Comparison of ENCODE assay signal across 15 cellular contexts in genomic region chr12:19453961-19454360, GRCh38. TPM values are rescaled to one million over a fixed set of nuclear protein-coding genes. Genes with fewer than 3 reads are reported as not detected.
DNase-seq lines count a peak whose midpoint lies in the region; ATAC-seq, FAIRE-seq and TF ChIP-seq lines count a peak whose summit lies in the region.
"Had no signal": no experiment of that assay in that cellular context is flagged by ENCODE, and none has a peak within 500 bp of the region (broad histone marks: within the 10 kb centered on the region; RNA-seq: fewer than 3 reads in every experiment).

No MANE protein-coding gene starts in this region.

- H3K4me3 Mint-ChIP-seq in CD8-positive, alpha-beta memory T cell, result peak overlapping the region in 4 of 7 donors; percentile 3 to 24 (median 14)
- no peak overlapping the region for H3K4me3 Mint-ChIP-seq in nephron

- H3K23ac ChIP-seq in H1 (ENCODE audit: insufficient read length), result no peak overlapping the region

- peak overlapping the region; percentile 55; the same call in 1 of the 2 replicates for H2BK5ac ChIP-seq in H1 (ENCODE audit: low read depth, low read length)

- H3K36me3 Mint-ChIP-seq in CD8-positive, alpha-beta memory T cell, result peaks cover 0 to 24% (median 10%) of the 10 kb centered on the region in 3 donors
- peaks cover 46% of the 10 kb centered on the region for H3K36me3 Mint-ChIP-seq in nephron (ENCODE audit: low read depth)

- H3K56ac ChIP-seq in H1 (replicated peaks; ENCODE audit: insufficient read length, low read depth, low read length), result no peak overlapping the region

- CTCF ChIA-PET in CD8-positive, alpha-beta memory T cell (lab: Charles Lee), result no interaction called here
- CTCF ChIA-PET in H1 (lab: Charles Lee; ENCODE audit: partially characterized antibody), result interaction anchor here (0.6 kb wide), 2 partner anchors 112 to 502 kb away, joined by 3 to 5 read pairs; no protein-coding TSS in a partner anchor

- no peaks in the 10 kb centered on the region for H3K36me3 ChIP-seq in CD8-positive, alpha-beta memory T cell (ENCODE audit: insufficient read depth, low read length)
- H3K36me3 ChIP-seq in H1 (ENCODE audit: control insufficient read depth in 2 of 4, insufficient read depth in 4 of 4, low read length in 3 of 4), result peaks cover 3 to 16% (median 4%) of the 10 kb centered on the region in 4 experiments; a peak in 5 of 8 replicates

- H3K9me3 Mint-ChIP-seq in CD8-positive, alpha-beta memory T cell, result no peaks in the 10 kb centered on the region
- H3K9me3 Mint-ChIP-seq in nephron, result no peaks in the 10 kb centered on the region

- no peak for ATAC-seq in HG02798 (IDR thresholded peaks at IDR 0.05; ENCODE audit: poor library complexity, unreplicated experiment)
- ATAC-seq in HG03457 (IDR thresholded peaks at IDR 0.05; ENCODE audit: unreplicated experiment), result no peak

- no peak for TF ChIP-seq EP300 in H1 (IDR thresholded peaks at IDR 0.05; ENCODE audit: borderline replicate concordance in 1 of 2, low read depth in 2 of 2, low read length in 2 of 2)

- FAIRE-seq in H1 (lab: Jason Lieb, UNC), result no peak
- FAIRE-seq: GM12892, GM19239 had no signal

- peaks cover 6% of the 10 kb centered on the region; the same call in 1 of the 2 replicates for H3K79me1 ChIP-seq in H1 (ENCODE audit: low read depth, low read length)

- H3K27ac ChIP-seq in CD8-positive, alpha-beta memory T cell (ENCODE audit: low read depth, low read length), result no peak overlapping the region
- no peak overlapping the region for H3K27ac ChIP-seq in H1 (ENCODE audit: low read depth, low read length)

- no peaks in the 10 kb centered on the region for H3K9me3 ChIP-seq in CD8-positive, alpha-beta memory T cell (ENCODE audit: low read length)
- no peaks in the 10 kb centered on the region for H3K9me3 ChIP-seq in H1 (ENCODE audit: insufficient read depth in 2 of 2, low read depth in 1 of 2, low read length in 1 of 2)

- H2BK15ac ChIP-seq in H1 (ENCODE audit: low read length), result no peak overlapping the region

- no peaks in the 10 kb centered on the region for H3K23me2 ChIP-seq in H1 (ENCODE audit: low read depth, low read length)

- POLR2A ChIA-PET in CD8-positive, alpha-beta memory T cell (lab: Charles Lee), result no interaction called here
- POLR2A ChIA-PET in H1 (lab: Charles Lee; ENCODE audit: partially characterized antibody), result interaction anchor here (0.8 to 1.4 kb wide), 2 partner anchors 10 to 18 kb away, joined by 3 read pairs; no protein-coding TSS in a partner anchor

- peaks cover 87 to 100% of the 10 kb centered on the region in 2 experiments for H3K79me2 ChIP-seq in H1 (ENCODE audit: control insufficient read depth in 1 of 2, insufficient read depth in 2 of 2, low read length in 2 of 2)

- TF ChIP-seq RAD21 in H1 (IDR thresholded peaks at IDR 0.05 in 1 of 2, conservative IDR thresholded peaks at IDR 0.05 in 1 of 2; ENCODE audit: low read depth in 2 of 2, low read length in 2 of 2), result no peak

- WGBS in H1 (ENCODE audit: extremely low coverage in 1 of 2, insufficient coverage in 1 of 2, insufficient read length in 1 of 2, insufficient replicate concordance in 2 of 2, low coverage in 1 of 2, low lambda C conversion rate in 2 of 2, missing lambda C conversion rate in 1 of 2), 2 experiments, result 92% methylated on average over 7 of the region's 7 CpGs; no CpG with 5 or more reads in 1 of the 2 experiments

- no peak for DNase-seq in CD8-positive, alpha-beta memory T cell
- DNase-seq in LHCN-M2 (ENCODE audit: low read depth), result peak; percentile 50
- DNase-seq in H1 (ENCODE audit: low read depth in 1 of 2, low spot score in 2 of 2), result no peak
- no peak for DNase-seq in C1 segment of cervical spinal cord (lab: John Stamatoyannopoulos, UW)
- DNase-seq: COR-L47, DMS53, NCI-H1436, NCI-H2081 treated with DMSO at 0.1 percent for 48 hours, NCI-H2227 treated with DMSO at 0.1 percent for 48 hours, NCI-H526 treated with DMSO at 0.1 percent for 48 hours had no signal

- H3K18ac ChIP-seq in H1 (ENCODE audit: extremely low read depth, low read length), result no peak overlapping the region

- peaks cover 28 to 43% of the 10 kb centered on the region in 2 experiments for H4K20me1 ChIP-seq in H1 (replicated peaks in 1 of 2; ENCODE audit: control insufficient read depth in 1 of 2, insufficient read depth in 2 of 2, low read length in 2 of 2)

- peak overlapping the region in 1 of 2 experiments; percentile 45; a peak in 2 of 4 replicates for H3K4me2 ChIP-seq in H1 (ENCODE audit: insufficient read depth in 1 of 2, low read depth in 2 of 2, low read length in 2 of 2)

- H3K14ac ChIP-seq in H1 (ENCODE audit: insufficient read length), result no peak overlapping the region

- no peak for TF ChIP-seq CTCF in H1 (IDR thresholded peaks at IDR 0.05; ENCODE audit: control extremely low read depth in 1 of 3, insufficient read depth in 1 of 3, low read depth in 1 of 3, low read length in 3 of 3)
- TF ChIP-seq CTCF in nephron (IDR thresholded peaks at IDR 0.05; ENCODE audit: unreplicated experiment in 3 of 3), result no peak

- peak overlapping the region in 4 of 8 donors; percentile 25 to 81 (median 34) for H3K27ac Mint-ChIP-seq in CD8-positive, alpha-beta memory T cell
- H3K27ac Mint-ChIP-seq in nephron, result peak overlapping the region; percentile 19 to 76 (median 32)

- no peak overlapping the region for H2BK20ac ChIP-seq in H1 (ENCODE audit: low read length)

- H2AFZ ChIP-seq in H1 (ENCODE audit: low read length), result no peak overlapping the region

- no peaks in the 10 kb centered on the region for H3K27me3 ChIP-seq in CD8-positive, alpha-beta memory T cell (ENCODE audit: insufficient read depth, low read length, poor library complexity, severe bottlenecking)
- no peaks in the 10 kb centered on the region for H3K27me3 ChIP-seq in H1 (replicated peaks in 1 of 4; ENCODE audit: control insufficient read depth in 3 of 4, extremely low read depth in 1 of 4, insufficient read depth in 3 of 4, low read length in 3 of 4)

- H3K4me1 Mint-ChIP-seq in CD8-positive, alpha-beta memory T cell, result peaks cover 76 to 93% (median 91%) of the 10 kb centered on the region in 3 donors
- H3K4me1 Mint-ChIP-seq in nephron, result peaks cover 66% of the 10 kb centered on the region

- no peaks in the 10 kb centered on the region for H3K27me3 Mint-ChIP-seq in CD8-positive, alpha-beta memory T cell
- no peaks in the 10 kb centered on the region for H3K27me3 Mint-ChIP-seq in nephron (ENCODE audit: low read depth)

- H3K9ac ChIP-seq in H1 (replicated peaks in 1 of 4; ENCODE audit: extremely low read depth in 1 of 4, low read depth in 3 of 4, low read length in 3 of 4), result no peak overlapping the region

- H3K4ac ChIP-seq in H1 (replicated peaks; ENCODE audit: insufficient read length, low read depth, low read length), result no peak overlapping the region

- no peak overlapping the region for H4K91ac ChIP-seq in H1 (replicated peaks; ENCODE audit: insufficient read length, low read length)

- peaks cover 38% of the 10 kb centered on the region for H3K4me1 ChIP-seq in CD8-positive, alpha-beta memory T cell (ENCODE audit: insufficient read depth, low read length)
- H3K4me1 ChIP-seq in H1 (replicated peaks in 1 of 4; ENCODE audit: control insufficient read depth in 3 of 4, insufficient read depth in 4 of 4, low read length in 3 of 4), result peaks cover 1 to 13% (median 7%) of the 10 kb centered on the region in 4 experiments; a peak in 3 of 7 replicates

- no peak overlapping the region for H4K5ac ChIP-seq in H1 (ENCODE audit: insufficient read length, low read depth, low read length)

- no peak overlapping the region for H3K4me3 ChIP-seq in CD8-positive, alpha-beta memory T cell (ENCODE audit: low read length)
- no peak overlapping the region for H3K4me3 ChIP-seq in H1 (ENCODE audit: extremely low read depth in 1 of 4, insufficient read depth in 2 of 4, low read depth in 3 of 4, low read length in 4 of 4)

- no peak for TF ChIP-seq POLR2A in H1 (IDR thresholded peaks at IDR 0.05; ENCODE audit: control extremely low read depth in 1 of 2, low read depth in 2 of 2, low read length in 2 of 2)

- H2BK120ac ChIP-seq in H1 (replicated peaks; ENCODE audit: low read depth, low read length), result no peak overlapping the region

- no peak overlapping the region for H4K8ac ChIP-seq in H1 (ENCODE audit: extremely low read depth, insufficient read depth, low read length)

- no peak overlapping the region for H2AK5ac ChIP-seq in H1 (ENCODE audit: low read depth, low read length)

- H2BK12ac ChIP-seq in H1 (ENCODE audit: low read depth, low read length), result no peak overlapping the region

TF ChIP-seq in H1, 55 proteins besides CTCF, POLR2A, EP300 and RAD21 (continues in another document):
- no peak for TF ChIP-seq NRF1 (IDR thresholded peaks at IDR 0.05; ENCODE audit: low read depth, low read length)
- no peak for TF ChIP-seq ATF2 (IDR thresholded peaks at IDR 0.05; ENCODE audit: low read length)
- TF ChIP-seq RFX5 (IDR thresholded peaks at IDR 0.05; ENCODE audit: borderline replicate concordance, low read depth, low read length), result no peak
- no peak for TF ChIP-seq ASH2L (IDR thresholded peaks at IDR 0.05; ENCODE audit: low read length)
- TF ChIP-seq CTBP2 (IDR thresholded peaks at IDR 0.05; ENCODE audit: borderline replicate concordance, insufficient read depth, insufficient read length, low read length), result no peak
- no peak for TF ChIP-seq KDM1A (IDR thresholded peaks at IDR 0.05; ENCODE audit: borderline replicate concordance, low read length)
- no peak for TF ChIP-seq GABPA (IDR thresholded peaks at IDR 0.05; ENCODE audit: borderline replicate concordance, insufficient read depth, low read length)

RNA-seq across cellular contexts. Expression of gene AEBP2, which starts 14.7 kb away (rescaled TPM):
- 10 to 100 TPM; 73.6 to 77.0 TPM for total RNA-seq in CD8-positive, alpha-beta memory T cell
- 14.8 TPM for polyA plus RNA-seq in CD8-positive, alpha-beta memory T cell
- 11.9 and 13.4 TPM in 2 replicates for total RNA-seq in LHCN-M2 (2014; rRNA removed)
- 11.7 TPM for polyA plus RNA-seq in LHCN-M2 (2012)
- total RNA-seq in H1 (2021; fragmentation: NEBNext Ultra II Directional; extraction: Animal tissue kit (Norgen Biotek cat#: 25700)), result 56.9 and 61.4 TPM in 2 replicates
- polyA plus RNA-seq in H1 (2011; rRNA removed), result 10.6 and 13.6 TPM in 2 replicates
- 16.7 TPM for polyA plus RNA-seq in H1 (2011; cell fraction: cytosol; rRNA removed)
- polyA plus RNA-seq in H1 (2011; cell fraction: nucleus; rRNA removed), result 8.0 TPM
- polyA plus RNA-seq in H1 (2012, experiment 1 of 2), result 33.6 to 56.8 TPM (median 46.3 TPM) in 4 replicates
- 4.7 TPM for polyA plus RNA-seq in H1 (2012, experiment 2 of 2)
- 41.4 TPM for polyA plus RNA-seq in H1 (2013, experiment 1 of 2)
- polyA plus RNA-seq in H1 (2013, experiment 2 of 2), result 43.0 TPM
- polyA minus RNA-seq in H1 (2011; rRNA and poly(A)+ RNA removed), result 29.2 and 29.5 TPM in 2 replicates
- polyA minus RNA-seq in H1 (2011; cell fraction: cytosol; rRNA and poly(A)+ RNA removed), result 26.0 TPM
- polyA minus RNA-seq in H1 (2011; cell fraction: nucleus; rRNA and poly(A)+ RNA removed), result 33.3 TPM

Comparison
In these comparisons a context has a peak if more than half of its experiments do, and no peak if none do; other contexts are left out.
1. H3K4me3 Mint-ChIP-seq: peak in CD8-positive, alpha-beta memory T cell (4 of 7); none in nephron (0 of 3).